Comparison of ENCODE assay signal across 8 cellular contexts in genomic region chr13:51221674-51222509, GRCh38. TPM values are rescaled to one million over a fixed set of nuclear protein-coding genes. Genes with fewer than 3 reads are reported as not detected.
A peak's percentile ranks its signal among the peaks of the same experiment; 100 is the strongest.
DNase-seq lines count a peak whose midpoint lies in the region; ATAC-seq and TF ChIP-seq lines count a peak whose summit lies in the region.

Gene FAM124A (plus strand): TSS chr13:51222398. CDS start chr13:51222502, 104 bp downstream.

- H3K4me1 ChIP-seq in iPS DF 6.9 (ENCODE audit: control insufficient read depth, insufficient read depth, low read length), result peaks cover 2% of the 10 kb centered on the region; the same call in 1 of the 2 replicates

- DNase-seq in AG09319 (ENCODE audit: extremely low read depth, low read depth) (no peak), SK-N-DZ (ENCODE audit: low spot score) (peak; percentile 51), astrocyte of the cerebellum (ENCODE audit: low read depth) (no peak), iPS DF 6.9 (ENCODE audit: low read depth, low spot score) (no peak), sciatic nerve (ENCODE audit: low spot score) (peak; percentile 70)

- intact Hi-C loops in sciatic nerve (cut with DNase I), result loop anchor here (5.0 kb wide), 1 partner anchor 75 kb away; no protein-coding TSS in a partner anchor

- no CpG with 5 or more reads among the region's 86 CpGs for WGBS in iPS DF 6.9 (ENCODE audit: insufficient coverage, insufficient read length)

- no peaks in the 10 kb centered on the region for H3K9me3 ChIP-seq in iPS DF 6.9 (ENCODE audit: control insufficient read depth, insufficient read depth, low read length)

- H3K27me3 ChIP-seq in iPS DF 6.9 (ENCODE audit: control insufficient read depth, insufficient read depth, low read length), result no peaks in the 10 kb centered on the region

- no peak within 1 kb of the TSS for H3K27ac ChIP-seq in iPS DF 6.9 (ENCODE audit: low read length)

- peak; percentile 6 for TF ChIP-seq CTCF in AG09319 (IDR thresholded peaks at IDR 0.05; ENCODE audit: low read depth, low read length)
- TF ChIP-seq CTCF in astrocyte of the cerebellum (IDR thresholded peaks at IDR 0.05; ENCODE audit: low read depth, low read length, missing control alignments), result no peak

- H3K4me3 ChIP-seq in astrocyte of the cerebellum (ENCODE audit: low read depth, low read length) (peak within 1 kb of the TSS; percentile 52), iPS DF 6.9 (ENCODE audit: low read length) (peak within 1 kb of the TSS; percentile 71)

- in situ Hi-C loops in astrocyte of the cerebellum (cut with HindIII; ENCODE audit: low sequenced_read_pairs), result no loop called here

- no peaks in the 10 kb centered on the region for H3K36me3 ChIP-seq in iPS DF 6.9 (ENCODE audit: control insufficient read depth, insufficient read depth, low read length)

- ATAC-seq in GM18867 (IDR thresholded peaks at IDR 0.05; ENCODE audit: unreplicated experiment) (peak; percentile 90), HG03442 (IDR thresholded peaks at IDR 0.05; ENCODE audit: unreplicated experiment) (peak; percentile 73), sciatic nerve (peak; percentile 83), GM18502 (IDR thresholded peaks at IDR 0.05; ENCODE audit: poor library complexity, unreplicated experiment) (no peak)

RNA-seq across cellular contexts. Expression of gene FAM124A, which starts in this region (rescaled TPM):
- 2.9 and 4.6 TPM in 2 replicates for polyA plus RNA-seq in SK-N-DZ (2014; cell fraction: cytosol; rRNA removed)
- 1.6 and 2.1 TPM in 2 replicates for polyA plus RNA-seq in SK-N-DZ (2014; cell fraction: nucleus; rRNA removed)
- 19.2 TPM for total RNA-seq in sciatic nerve

Comparison
In these comparisons a context has a peak if more than half of its experiments do, and no peak if none do; other contexts are left out.
1. DNase-seq: peak in SK-N-DZ (single experiment) and sciatic nerve (single experiment); none in AG09319 (single experiment), astrocyte of the cerebellum (single experiment) and iPS DF 6.9 (single experiment).